In genomic region chr17:48832491-48832890, GRCh38 we compare ENCODE assay signal across 16 cellular contexts. TPM values are rescaled to one million over a fixed set of nuclear protein-coding genes. Genes with fewer than 3 reads are reported as not detected.
DNase-seq lines count a peak whose midpoint lies in the region; ATAC-seq and TF ChIP-seq lines count a peak whose summit lies in the region.
"Had no signal": no experiment of that assay in that cellular context is flagged by ENCODE, and none has a peak within 500 bp of the region (broad histone marks: within the 10 kb centered on the region; RNA-seq: fewer than 3 reads in every experiment).

No MANE protein-coding gene starts in this region.

- H3K27me3 Mint-ChIP-seq in neural progenitor cell (ENCODE audit: insufficient read depth, low read depth): peaks cover 2% of the 10 kb centered on the region
- H3K27me3 Mint-ChIP-seq in stimulated activated naive B cell treated with anti-CD40 and anti-IgM and Interleukin-4, amounts not matched to agents 10 μg/mL and 1 μg/mL and 100 μg/mL, for 72 hours: no peaks in the 10 kb centered on the region
- no peaks in the 10 kb centered on the region for H3K27me3 Mint-ChIP-seq in activated naive CD4-positive, alpha-beta T cell treated with anti-CD3 and anti-CD28 coated beads for 36 hours (ENCODE audit: low read depth)

- H3K9me3 ChIP-seq in SK-N-SH (no peaks in the 10 kb centered on the region), esophagus muscularis mucosa (no peaks in the 10 kb centered on the region), neural progenitor cell (ENCODE audit: low read depth) (no peaks in the 10 kb centered on the region)
- H3K9me3 ChIP-seq: spleen had no signal

- H3K27ac ChIP-seq in SK-N-SH (ENCODE audit: low read depth in 2 of 2, low read length in 1 of 2): no peak overlapping the region
- H3K27ac ChIP-seq in esophagus muscularis mucosa (replicated peaks in 1 of 4): peak overlapping the region in 3 of 4 donors; percentile 93 to 97 (median 97)
- H3K27ac ChIP-seq in neural progenitor cell: no peak overlapping the region

- H3K79me2 ChIP-seq in SK-N-SH (ENCODE audit: insufficient read depth): peaks cover 60% of the 10 kb centered on the region
- H3K79me2 ChIP-seq in neural progenitor cell (ENCODE audit: low read depth): no peaks in the 10 kb centered on the region

- H3K9ac ChIP-seq in SK-N-SH (no peak overlapping the region), neural progenitor cell (no peak overlapping the region)

- peak overlapping the region in 1 of 2 experiments; percentile 25; a peak in 1 of 4 replicates for H3K4me3 ChIP-seq in SK-N-SH (ENCODE audit: low read depth in 2 of 2, low read length in 1 of 2)
- no peak overlapping the region for H3K4me3 ChIP-seq in NB4 (ENCODE audit: low read depth, low read length)
- peak overlapping the region; percentile 77 to 96 (median 88) for H3K4me3 ChIP-seq in esophagus muscularis mucosa
- H3K4me3 ChIP-seq in neural progenitor cell: no peak overlapping the region

- H3K27me3 ChIP-seq in SK-N-SH (ENCODE audit: insufficient read depth) (no peaks in the 10 kb centered on the region), esophagus muscularis mucosa (no peaks in the 10 kb centered on the region), neural progenitor cell (no peaks in the 10 kb centered on the region)
- H3K27me3 ChIP-seq: foreskin keratinocyte, spleen had no signal

- POLR2A ChIA-PET in SK-N-SH (lab: Yijun Ruan, JAX): interaction anchor here (0.5 kb wide), 1 partner anchor 25 kb away, joined by 4 read pairs; no protein-coding TSS in a partner anchor

- H3K4me1 Mint-ChIP-seq in neural progenitor cell: peaks cover 3% of the 10 kb centered on the region
- peaks cover 21 to 50% of the 10 kb centered on the region in 2 donors for H3K4me1 Mint-ChIP-seq in stimulated activated naive B cell treated with anti-CD40 and anti-IgM and Interleukin-4, amounts not matched to agents 10 μg/mL and 1 μg/mL and 100 μg/mL, for 72 hours
- peaks cover 67% of the 10 kb centered on the region for H3K4me1 Mint-ChIP-seq in activated naive CD4-positive, alpha-beta T cell treated with anti-CD3 and anti-CD28 coated beads for 36 hours (ENCODE audit: low read depth)

- H3K4me2 ChIP-seq in SK-N-SH (0 out of 2 replicates have a peak overlapping the region, but pooled peaks have one; percentile 81), neural progenitor cell (no peak overlapping the region)

- peaks cover 3 to 7% of the 10 kb centered on the region in 2 experiments; a peak in 3 of 4 replicates for H3K4me1 ChIP-seq in SK-N-SH (ENCODE audit: control insufficient read depth in 1 of 2, insufficient read depth in 2 of 2, low read depth in 1 of 2, low read length in 1 of 2)
- H3K4me1 ChIP-seq in esophagus muscularis mucosa: peaks cover 61 to 64% (median 63%) of the 10 kb centered on the region in 4 donors
- H3K4me1 ChIP-seq in neural progenitor cell: no peaks in the 10 kb centered on the region
- H3K4me1 ChIP-seq: foreskin keratinocyte had no signal

- H2AFZ ChIP-seq in SK-N-SH (ENCODE audit: low read depth) (no peak overlapping the region), neural progenitor cell (replicated peaks) (no peak overlapping the region)

- intact Hi-C loops in esophagus muscularis mucosa (cut with DNase I): no loop called here
- intact Hi-C loops in activated naive CD4-positive, alpha-beta T cell treated with anti-CD3 and anti-CD28 coated beads for 36 hours (cut with micrococcal nuclease): no loop called here

- TF ChIP-seq CTCF in SK-N-SH (IDR thresholded peaks at IDR 0.05): no peak
- TF ChIP-seq CTCF in NB4 (IDR thresholded peaks at IDR 0.05; ENCODE audit: low read depth, low read length): no peak
- TF ChIP-seq CTCF in esophagus muscularis mucosa (IDR thresholded peaks at IDR 0.05): no peak
- no peak for TF ChIP-seq CTCF in neural progenitor cell (IDR thresholded peaks at IDR 0.05)

- H3K36me3 ChIP-seq in SK-N-SH (replicated peaks in 1 of 2; ENCODE audit: control insufficient read depth in 1 of 2, insufficient read depth in 2 of 2, low read length in 1 of 2) (no peaks in the 10 kb centered on the region), esophagus muscularis mucosa (no peaks in the 10 kb centered on the region), neural progenitor cell (no peaks in the 10 kb centered on the region)

- TF ChIP-seq RAD21 in SK-N-SH (IDR thresholded peaks at IDR 0.05; ENCODE audit: low read length): no peak

- H4K20me1 ChIP-seq in SK-N-SH (ENCODE audit: insufficient read depth): peaks cover 11% of the 10 kb centered on the region; the same call in 1 of the 2 replicates
- peaks cover 6% of the 10 kb centered on the region for H4K20me1 ChIP-seq in neural progenitor cell (ENCODE audit: low read depth)

- peak overlapping the region; percentile 59 for H3K4me3 Mint-ChIP-seq in neural progenitor cell
- no peak overlapping the region for H3K4me3 Mint-ChIP-seq in stimulated activated naive B cell treated with anti-CD40 and anti-IgM and Interleukin-4, amounts not matched to agents 10 μg/mL and 1 μg/mL and 100 μg/mL, for 72 hours
- H3K4me3 Mint-ChIP-seq in activated naive CD4-positive, alpha-beta T cell treated with anti-CD3 and anti-CD28 coated beads for 36 hours: no peak overlapping the region

- no peaks in the 10 kb centered on the region for H3K9me3 Mint-ChIP-seq in neural progenitor cell
- H3K9me3 Mint-ChIP-seq in stimulated activated naive B cell treated with anti-CD40 and anti-IgM and Interleukin-4, amounts not matched to agents 10 μg/mL and 1 μg/mL and 100 μg/mL, for 72 hours: no peaks in the 10 kb centered on the region
- H3K9me3 Mint-ChIP-seq in activated naive CD4-positive, alpha-beta T cell treated with anti-CD3 and anti-CD28 coated beads for 36 hours: no peaks in the 10 kb centered on the region

- H3K36me3 Mint-ChIP-seq in neural progenitor cell: no peaks in the 10 kb centered on the region
- no peaks in the 10 kb centered on the region for H3K36me3 Mint-ChIP-seq in stimulated activated naive B cell treated with anti-CD40 and anti-IgM and Interleukin-4, amounts not matched to agents 10 μg/mL and 1 μg/mL and 100 μg/mL, for 72 hours
- H3K36me3 Mint-ChIP-seq in activated naive CD4-positive, alpha-beta T cell treated with anti-CD3 and anti-CD28 coated beads for 36 hours (ENCODE audit: low read depth): no peaks in the 10 kb centered on the region

- no peak for DNase-seq in SK-N-SH
- DNase-seq in NB4 (ENCODE audit: low read depth): peak; percentile 24
- DNase-seq in esophagus muscularis mucosa (ENCODE audit: extremely low spot score): no peak
- DNase-seq in neural progenitor cell (ENCODE audit: low spot score): no peak
- DNase-seq in stimulated activated naive B cell treated with anti-CD40 and anti-IgM and Interleukin-4, amounts not matched to agents 10 μg/mL and 1 μg/mL and 100 μg/mL, for 72 hours: no peak
- DNase-seq in activated naive CD4-positive, alpha-beta T cell treated with anti-CD3 and anti-CD28 coated beads for 36 hours: no peak
- DNase-seq: activated CD4-positive, alpha-beta T cell treated with anti-CD3 and anti-CD28 coated beads for 36 hours; foreskin keratinocyte; NCI-H1436 treated with DMSO at 0.1 percent for 48 hours; NCI-H748 treated with DMSO at 0.1 percent for 48 hours; SHP77 treated with DMSO at 0.1 percent for 48 hours; spleen; trophoblast cell had no signal

- ATAC-seq in SK-N-SH treated with all-trans-retinoic acid at 6 μM for 48 hours (no peak), GM19324 (IDR thresholded peaks at IDR 0.05; ENCODE audit: low FRiP score, unreplicated experiment) (no peak)
- ATAC-seq in stimulated activated naive B cell treated with anti-CD40 and anti-IgM and Interleukin-4, amounts not matched to agents 10 μg/mL and 1 μg/mL and 100 μg/mL, for 72 hours (replicated peaks): no peak
- ATAC-seq: activated CD4-positive, alpha-beta T cell treated with anti-CD3 and anti-CD28 coated beads for 36 hours; foreskin keratinocyte had no signal

- CTCF ChIA-PET in SK-N-SH (lab: Yijun Ruan, JAX): interaction anchor here (0.7 to 3.7 kb wide), 6 partner anchors 11 to 200 kb away, joined by 4 to 34 read pairs (median 4); no protein-coding TSS in a partner anchor
- CTCF ChIA-PET in activated naive CD4-positive, alpha-beta T cell treated with anti-CD3 and anti-CD28 coated beads for 36 hours (lab: Charles Lee): interaction anchor here (0.9 to 1.2 kb wide), 2 partner anchors 46 to 52 kb away, joined by 3 to 4 read pairs; no protein-coding TSS in a partner anchor

- 97% methylated on average over 2 of the region's 2 CpGs for WGBS in SK-N-SH (ENCODE audit: low lambda C conversion rate)
- 88% methylated on average over 2 of the region's 2 CpGs for WGBS in esophagus muscularis mucosa

- H3F3A ChIP-seq in SK-N-SH (replicated peaks; ENCODE audit: insufficient read depth) (peaks cover 6% of the 10 kb centered on the region), neural progenitor cell (ENCODE audit: low read depth) (no peaks in the 10 kb centered on the region)

- no peak for TF ChIP-seq POLR2A in NB4 (IDR thresholded peaks at IDR 0.05; ENCODE audit: extremely low read depth, insufficient read length)
- TF ChIP-seq POLR2A in esophagus muscularis mucosa (IDR thresholded peaks at IDR 0.05; ENCODE audit: low read depth): no peak

- no peaks in the 10 kb centered on the region for H3K9me2 ChIP-seq in SK-N-SH

- no peak overlapping the region for H3K27ac Mint-ChIP-seq in neural progenitor cell
- no peak overlapping the region for H3K27ac Mint-ChIP-seq in stimulated activated naive B cell treated with anti-CD40 and anti-IgM and Interleukin-4, amounts not matched to agents 10 μg/mL and 1 μg/mL and 100 μg/mL, for 72 hours
- no peak overlapping the region for H3K27ac Mint-ChIP-seq in activated naive CD4-positive, alpha-beta T cell treated with anti-CD3 and anti-CD28 coated beads for 36 hours
- H3K27ac Mint-ChIP-seq: activated CD4-positive, alpha-beta T cell treated with anti-CD3 and anti-CD28 coated beads for 36 hours had no signal

- TF ChIP-seq EP300 in SK-N-SH (IDR thresholded peaks at IDR 0.05; ENCODE audit: borderline replicate concordance in 1 of 2, low read depth in 1 of 2, low read length in 1 of 2) (no peak), esophagus muscularis mucosa (IDR thresholded peaks at IDR 0.05) (no peak)

TF ChIP-seq in SK-N-SH, 30 proteins besides CTCF, POLR2A, EP300 and RAD21 (continues in another document):
- no peak for TF ChIP-seq RFX5 (IDR thresholded peaks at IDR 0.05; ENCODE audit: low read length)

TF ChIP-seq in SK-N-SH treated with all-trans-retinoic acid at 6 μM for 48 hours, 23 proteins besides CTCF, POLR2A, EP300 and RAD21 (continues in another document):
- no peak for TF ChIP-seq GLIS3 (CRISPR knock-in tag; IDR thresholded peaks at IDR 0.05)

RNA-seq across cellular contexts. Expression of gene CALCOCO2, which starts 1.7 kb away (rescaled TPM):
- polyA plus RNA-seq in SK-N-SH (2012; rRNA removed): 49.9 and 67.7 TPM in 2 replicates
- 70.5 and 95.0 TPM in 2 replicates for polyA plus RNA-seq in SK-N-SH (2012; cell fraction: cytosol; rRNA removed)
- polyA plus RNA-seq in SK-N-SH (2012; cell fraction: nucleus; rRNA removed): 47.5 and 95.2 TPM in 2 replicates
- total RNA-seq in esophagus muscularis mucosa: 100 to 1,000 TPM; 157 to 210 (median 183) TPM
- 23.9 and 34.1 TPM in 2 replicates for total RNA-seq in neural progenitor cell (ENCODE audit: low replicate concordance)
- 10 to 100 TPM; 78.2 to 80.3 TPM for total RNA-seq in activated naive CD4-positive, alpha-beta T cell treated with anti-CD3 and anti-CD28 coated beads for 36 hours

RNA-seq across cellular contexts. Expression of gene TTLL6, which starts 15.5 kb away (rescaled TPM):
- polyA plus RNA-seq in SK-N-SH (2012; rRNA removed): 3.1 and 5.1 TPM in 2 replicates
- polyA plus RNA-seq in SK-N-SH (2012; cell fraction: cytosol; rRNA removed): 1.1 and 1.3 TPM in 2 replicates
- polyA plus RNA-seq in SK-N-SH (2012; cell fraction: nucleus; rRNA removed): 14.5 and 21.5 TPM in 2 replicates
- 1 to 10 TPM in 1 of 4 donors, under 1 TPM in 2, not detected in 1; under 0.01 to 1.1 (median 0.29) TPM for total RNA-seq in esophagus muscularis mucosa
- 6.8 and 17.4 TPM in 2 replicates for total RNA-seq in neural progenitor cell (ENCODE audit: low replicate concordance)
- total RNA-seq in activated naive CD4-positive, alpha-beta T cell treated with anti-CD3 and anti-CD28 coated beads for 36 hours: not detected
- total RNA-seq: A172; activated CD4-positive, alpha-beta T cell treated with anti-CD3 and anti-CD28 coated beads for 36 hours; foreskin keratinocyte; spleen had no signal
- polyA plus RNA-seq: foreskin keratinocyte had no signal

Comparison
In these comparisons a context has a peak if more than half of its experiments do, and no peak if none do; other contexts are left out.
1. H3K27ac ChIP-seq: peak in esophagus muscularis mucosa (3 of 4); none in SK-N-SH (0 of 2) and neural progenitor cell (single experiment).
2. H3K4me3 ChIP-seq: peak in esophagus muscularis mucosa (4 of 4); none in NB4 (single experiment) and neural progenitor cell (single experiment).